In the genomic region with DNA sequence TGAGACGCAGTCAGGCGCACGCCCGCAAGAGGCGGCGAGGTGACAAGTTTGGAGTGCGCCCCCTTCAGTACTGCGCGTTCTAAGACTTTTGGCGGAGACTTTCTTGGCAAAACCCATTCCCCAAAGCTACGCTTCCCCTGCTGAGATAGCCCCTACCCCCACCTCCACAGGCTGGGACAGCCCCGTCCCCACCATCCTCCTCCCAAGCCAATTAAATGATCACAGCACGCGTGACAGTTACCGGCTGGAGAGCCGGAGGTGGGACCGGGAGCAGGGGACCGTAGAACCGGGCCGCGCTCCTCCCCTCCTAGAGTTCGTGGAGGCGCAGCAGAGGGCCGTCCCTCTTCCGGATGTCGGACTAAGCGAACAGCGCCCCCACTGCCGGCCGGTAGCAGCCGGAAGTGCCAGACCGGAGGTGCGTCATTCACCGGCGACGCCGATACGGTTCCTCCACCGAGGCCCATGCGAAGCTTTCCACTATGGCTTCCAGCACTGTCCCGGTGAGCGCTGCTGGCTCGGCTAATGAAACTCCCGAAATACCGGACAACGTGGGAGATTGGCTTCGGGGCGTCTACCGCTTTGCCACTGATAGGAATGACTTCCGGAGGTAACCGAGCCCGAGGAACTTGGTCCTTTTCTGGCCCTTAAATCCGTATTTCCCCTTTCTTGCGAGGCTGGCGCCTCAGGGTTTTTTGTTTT, we compare ENCODE assay signal across 1 cellular context.
TF ChIP-seq lines count a peak whose summit lies in the region.

A gene (plus strand): TSS at position 476 of the 699 bp plus-strand sequence. CDS start 4 bp downstream, at position 480.

TF ChIP-seq in GM23338, 12 proteins besides CTCF, POLR2A, EP300 and RAD21 (continued from another document):
- TF ChIP-seq, protein P1, sequence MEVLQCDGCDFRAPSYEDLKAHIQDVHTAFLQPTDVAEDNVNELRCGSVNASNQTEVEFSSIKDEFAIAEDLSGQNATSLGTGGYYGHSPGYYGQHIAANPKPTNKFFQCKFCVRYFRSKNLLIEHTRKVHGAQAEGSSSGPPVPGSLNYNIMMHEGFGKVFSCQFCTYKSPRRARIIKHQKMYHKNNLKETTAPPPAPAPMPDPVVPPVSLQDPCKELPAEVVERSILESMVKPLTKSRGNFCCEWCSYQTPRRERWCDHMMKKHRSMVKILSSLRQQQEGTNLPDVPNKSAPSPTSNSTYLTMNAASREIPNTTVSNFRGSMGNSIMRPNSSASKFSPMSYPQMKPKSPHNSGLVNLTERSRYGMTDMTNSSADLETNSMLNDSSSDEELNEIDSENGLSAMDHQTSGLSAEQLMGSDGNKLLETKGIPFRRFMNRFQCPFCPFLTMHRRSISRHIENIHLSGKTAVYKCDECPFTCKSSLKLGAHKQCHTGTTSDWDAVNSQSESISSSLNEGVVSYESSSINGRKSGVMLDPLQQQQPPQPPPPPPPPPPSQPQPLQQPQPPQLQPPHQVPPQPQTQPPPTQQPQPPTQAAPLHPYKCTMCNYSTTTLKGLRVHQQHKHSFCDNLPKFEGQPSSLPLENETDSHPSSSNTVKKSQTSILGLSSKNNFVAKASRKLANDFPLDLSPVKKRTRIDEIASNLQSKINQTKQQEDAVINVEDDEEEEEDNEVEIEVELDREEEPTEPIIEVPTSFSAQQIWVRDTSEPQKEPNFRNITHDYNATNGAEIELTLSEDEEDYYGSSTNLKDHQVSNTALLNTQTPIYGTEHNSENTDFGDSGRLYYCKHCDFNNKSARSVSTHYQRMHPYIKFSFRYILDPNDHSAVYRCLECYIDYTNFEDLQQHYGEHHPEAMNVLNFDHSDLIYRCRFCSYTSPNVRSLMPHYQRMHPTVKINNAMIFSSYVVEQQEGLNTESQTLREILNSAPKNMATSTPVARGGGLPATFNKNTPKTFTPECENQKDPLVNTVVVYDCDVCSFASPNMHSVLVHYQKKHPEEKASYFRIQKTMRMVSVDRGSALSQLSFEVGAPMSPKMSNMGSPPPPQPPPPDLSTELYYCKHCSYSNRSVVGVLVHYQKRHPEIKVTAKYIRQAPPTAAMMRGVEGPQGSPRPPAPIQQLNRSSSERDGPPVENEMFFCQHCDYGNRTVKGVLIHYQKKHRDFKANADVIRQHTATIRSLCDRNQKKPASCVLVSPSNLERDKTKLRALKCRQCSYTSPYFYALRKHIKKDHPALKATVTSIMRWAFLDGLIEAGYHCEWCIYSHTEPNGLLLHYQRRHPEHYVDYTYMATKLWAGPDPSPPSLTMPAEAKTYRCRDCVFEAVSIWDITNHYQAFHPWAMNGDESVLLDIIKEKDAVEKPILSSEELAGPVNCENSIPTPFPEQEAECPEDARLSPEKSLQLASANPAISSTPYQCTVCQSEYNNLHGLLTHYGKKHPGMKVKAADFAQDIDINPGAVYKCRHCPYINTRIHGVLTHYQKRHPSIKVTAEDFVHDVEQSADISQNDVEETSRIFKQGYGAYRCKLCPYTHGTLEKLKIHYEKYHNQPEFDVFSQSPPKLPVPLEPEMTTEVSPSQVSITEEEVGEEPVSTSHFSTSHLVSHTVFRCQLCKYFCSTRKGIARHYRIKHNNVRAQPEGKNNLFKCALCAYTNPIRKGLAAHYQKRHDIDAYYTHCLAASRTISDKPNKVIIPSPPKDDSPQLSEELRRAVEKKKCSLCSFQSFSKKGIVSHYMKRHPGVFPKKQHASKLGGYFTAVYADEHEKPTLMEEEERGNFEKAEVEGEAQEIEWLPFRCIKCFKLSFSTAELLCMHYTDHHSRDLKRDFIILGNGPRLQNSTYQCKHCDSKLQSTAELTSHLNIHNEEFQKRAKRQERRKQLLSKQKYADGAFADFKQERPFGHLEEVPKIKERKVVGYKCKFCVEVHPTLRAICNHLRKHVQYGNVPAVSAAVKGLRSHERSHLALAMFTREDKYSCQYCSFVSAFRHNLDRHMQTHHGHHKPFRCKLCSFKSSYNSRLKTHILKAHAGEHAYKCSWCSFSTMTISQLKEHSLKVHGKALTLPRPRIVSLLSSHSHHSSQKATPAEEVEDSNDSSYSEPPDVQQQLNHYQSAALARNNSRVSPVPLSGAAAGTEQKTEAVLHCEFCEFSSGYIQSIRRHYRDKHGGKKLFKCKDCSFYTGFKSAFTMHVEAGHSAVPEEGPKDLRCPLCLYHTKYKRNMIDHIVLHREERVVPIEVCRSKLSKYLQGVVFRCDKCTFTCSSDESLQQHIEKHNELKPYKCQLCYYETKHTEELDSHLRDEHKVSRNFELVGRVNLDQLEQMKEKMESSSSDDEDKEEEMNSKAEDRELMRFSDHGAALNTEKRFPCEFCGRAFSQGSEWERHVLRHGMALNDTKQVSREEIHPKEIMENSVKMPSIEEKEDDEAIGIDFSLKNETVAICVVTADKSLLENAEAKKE (CRISPR knock-in tag; IDR thresholded peaks at IDR 0.05), result no peak
